In the genomic region with DNA sequence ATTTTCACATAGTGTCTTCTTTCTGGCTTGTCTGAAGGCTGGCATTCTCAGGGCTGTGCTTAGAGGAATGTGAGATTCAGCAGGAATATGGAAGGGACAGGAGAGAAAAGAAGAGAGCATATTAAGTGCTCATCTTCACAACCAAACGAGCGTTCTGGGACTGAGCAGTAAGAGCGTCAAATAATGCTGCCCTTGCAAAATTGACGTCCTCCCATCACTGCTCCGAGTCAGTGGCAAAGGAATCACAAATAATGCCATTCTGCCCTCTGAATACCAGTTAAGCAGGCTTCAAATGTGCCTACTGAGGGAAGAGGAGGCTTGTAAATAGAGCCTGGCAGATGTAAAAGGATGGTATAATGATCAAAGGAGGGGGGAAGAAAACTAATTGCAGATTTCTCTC, we compare ENCODE assay signal across 20 cellular contexts.
"Had no signal": no experiment of that assay in that cellular context is flagged by ENCODE, and none has a peak within 500 bp of the region (broad histone marks: within the 10 kb centered on the region; RNA-seq: fewer than 3 reads in every experiment).

No MANE protein-coding gene starts in this region.

- H3K27ac Mint-ChIP-seq: endodermal cell, nephron progenitor cell had no signal

- ATAC-seq: heart left ventricle; left colon; left ventricle myocardium superior; naive thymus-derived CD4-positive, alpha-beta T cell; stimulated activated naive CD8-positive, alpha-beta T cell treated with anti-CD3 and anti-CD28 coated beads, Interleukin-15, Interleukin-2, amounts not matched to agents 100 U/mL and 50 U/mL, for 24 hours had no signal

- H3K27ac ChIP-seq: heart left ventricle, neutrophil, sigmoid colon, skin epidermis, upper lobe of left lung, uterus had no signal

- H3K27me3 ChIP-seq: sigmoid colon, tibial artery, upper lobe of left lung, uterus had no signal

- H3K9me3 ChIP-seq: heart left ventricle, neutrophil, sigmoid colon, tibial artery, upper lobe of left lung, uterus had no signal

- H3K4me3 ChIP-seq: heart left ventricle, lung, sigmoid colon, skin epidermis, tibial artery, upper lobe of left lung, uterus had no signal

- H3K9me3 Mint-ChIP-seq: endodermal cell, nephron progenitor cell had no signal

- H3K4me1 ChIP-seq: sigmoid colon, upper lobe of left lung, uterus had no signal

- DNase-seq: effector CD4-positive, alpha-beta T cell; endodermal cell; erythroblast; heart left ventricle; hippocampal formation; left colon; left ventricle myocardium superior; mesendoderm; naive thymus-derived CD4-positive, alpha-beta T cell; nephron progenitor cell; posterior cingulate gyrus; sigmoid colon; stimulated activated CD4-positive, alpha-beta T cell treated with anti-CD3 and anti-CD28 coated beads, Interleukin-12 subunit alpha, Interleukin-12 subunit beta, amount 100 ng/mL, for 4 hours; stimulated activated naive CD8-positive, alpha-beta T cell treated with anti-CD3 and anti-CD28 coated beads, Interleukin-15, Interleukin-2, amounts not matched to agents 100 U/mL and 50 U/mL, for 24 hours; tibial artery; upper lobe of left lung; uterus had no signal

- H3K36me3 ChIP-seq: heart left ventricle, neutrophil, sigmoid colon, tibial artery, upper lobe of left lung, uterus had no signal

- H3K4me3 Mint-ChIP-seq: endodermal cell; naive thymus-derived CD4-positive, alpha-beta T cell; nephron progenitor cell had no signal
